In genomic region chr13:29021311-29021710, GRCh38 we compare ENCODE assay signal across 11 cellular contexts.
"Had no signal": no experiment of that assay in that cellular context is flagged by ENCODE, and none has a peak within 500 bp of the region (broad histone marks: within the 10 kb centered on the region; RNA-seq: fewer than 3 reads in every experiment).

No MANE protein-coding gene starts in this region.

- H3K27ac ChIP-seq: GM23248, KMS-11 had no signal

- H3K27me3 Mint-ChIP-seq: IgD-negative memory B cell had no signal

- DNase-seq: GM23248, H7, HFFc6, Karpas-422, KBM-7 had no signal

- H3K4me2 ChIP-seq: KMS-11 had no signal

- H3K4me3 Mint-ChIP-seq: HFFc6, IgD-negative memory B cell had no signal

- H3K36me3 ChIP-seq: HAP-1 had no signal

- H3K9ac ChIP-seq: GM23248, KMS-11 had no signal

- FAIRE-seq: H1, HTR-8/SVneo had no signal

- H3K4me3 ChIP-seq: GM23248, HAP-1 had no signal

- H2AFZ ChIP-seq: GM23248 had no signal

- H3K4me1 ChIP-seq: HAP-1 had no signal

- H3K36me3 Mint-ChIP-seq: IgD-negative memory B cell had no signal

- ATAC-seq: HCT116 had no signal

- H3K9me3 ChIP-seq: HAP-1 had no signal

- H3K27ac Mint-ChIP-seq: HFFc6, IgD-negative memory B cell had no signal
